8 cellular contexts compared by ENCODE assay signal in the genomic region with DNA sequence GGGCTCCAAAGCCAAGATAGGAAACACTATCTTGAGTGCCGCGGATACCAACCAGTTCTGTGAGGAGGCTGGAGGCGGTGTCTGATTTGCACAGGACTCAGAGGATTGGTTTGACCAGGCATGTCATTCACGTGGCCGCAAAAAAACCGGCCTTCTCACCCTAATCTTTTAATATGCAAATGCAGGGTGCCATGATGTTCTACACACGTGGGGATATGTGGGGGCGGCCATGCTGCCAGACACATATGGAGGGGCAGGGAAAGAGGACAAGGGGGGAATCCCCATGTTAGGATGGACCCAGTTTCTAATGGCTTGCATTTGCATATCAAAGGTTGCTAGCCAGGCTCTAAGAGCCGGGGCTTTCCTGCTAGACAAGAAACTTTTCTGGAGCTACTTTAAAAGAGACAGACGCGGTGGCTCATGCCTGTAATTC.
DNase-seq lines count a peak whose midpoint lies in the region; ATAC-seq and TF ChIP-seq lines count a peak whose summit lies in the region.

No MANE protein-coding gene starts in this region.

- H3K27ac Mint-ChIP-seq in Caco-2 (ENCODE audit: unreplicated experiment) (no peak overlapping the region), neural crest cell (ENCODE audit: unreplicated experiment) (peak overlapping the region; percentile 41)
- H3K27ac Mint-ChIP-seq in activated naive CD4-positive, alpha-beta T cell treated with anti-CD3 and anti-CD28 coated beads for 36 hours = no peak overlapping the region
- no peak overlapping the region for H3K27ac Mint-ChIP-seq in activated T-helper 2 cell treated with anti-CD3 and anti-CD28 coated beads, Interferon-gamma antibody, Interleukin-2, Interleukin-4, amounts not matched to agents 10 μg/mL and 5 μg/mL and 100 μg/mL, durations not matched to agents 14 hours and 24 hours and 36 hours

- ATAC-seq in GM19372 (IDR thresholded peaks at IDR 0.05; ENCODE audit: low read depth, unreplicated experiment) (peak; percentile 81), HG03175 (IDR thresholded peaks at IDR 0.05; ENCODE audit: unreplicated experiment) (peak; percentile 90)

- H3K4me3 Mint-ChIP-seq in Caco-2 (ENCODE audit: unreplicated experiment) = peak overlapping the region; percentile 73
- H3K4me3 Mint-ChIP-seq in neural crest cell = peak overlapping the region; percentile 78
- H3K4me3 Mint-ChIP-seq in activated naive CD4-positive, alpha-beta T cell treated with anti-CD3 and anti-CD28 coated beads for 36 hours = no peak overlapping the region
- H3K4me3 Mint-ChIP-seq in activated T-helper 2 cell treated with anti-CD3 and anti-CD28 coated beads, Interferon-gamma antibody, Interleukin-2, Interleukin-4, amounts not matched to agents 10 μg/mL and 5 μg/mL and 100 μg/mL, durations not matched to agents 14 hours and 24 hours and 36 hours (ENCODE audit: low read depth) = no peak overlapping the region

- H3K4me1 Mint-ChIP-seq in Caco-2 (ENCODE audit: low read depth, unreplicated experiment) = peaks cover 20% of the 10 kb centered on the region
- peaks cover 16% of the 10 kb centered on the region for H3K4me1 Mint-ChIP-seq in neural crest cell
- peaks cover 14% of the 10 kb centered on the region for H3K4me1 Mint-ChIP-seq in activated naive CD4-positive, alpha-beta T cell treated with anti-CD3 and anti-CD28 coated beads for 36 hours (ENCODE audit: low read depth)
- peaks cover 9% of the 10 kb centered on the region for H3K4me1 Mint-ChIP-seq in activated T-helper 2 cell treated with anti-CD3 and anti-CD28 coated beads, Interferon-gamma antibody, Interleukin-2, Interleukin-4, amounts not matched to agents 10 μg/mL and 5 μg/mL and 100 μg/mL, durations not matched to agents 14 hours and 24 hours and 36 hours (ENCODE audit: low read depth)

- H3K27me3 ChIP-seq in Caco-2 (replicated peaks; ENCODE audit: control insufficient read depth, insufficient read depth, low read length) = no peaks in the 10 kb centered on the region

- DNase-seq in Caco-2 (peak; percentile 48 to 61), astrocyte of the hippocampus (ENCODE audit: low read depth, low spot score) (peak; percentile 64), neural crest cell (ENCODE audit: low read depth, low spot score) (peak; percentile 52), HuH-7 (ENCODE audit: low spot score) (no peak)
- DNase-seq in activated naive CD4-positive, alpha-beta T cell treated with anti-CD3 and anti-CD28 coated beads for 36 hours = no peak
- DNase-seq in activated T-helper 2 cell treated with anti-CD3 and anti-CD28 coated beads, Interferon-gamma antibody, Interleukin-2, Interleukin-4, amounts not matched to agents 10 μg/mL and 5 μg/mL and 100 μg/mL, durations not matched to agents 14 hours and 24 hours and 36 hours (ENCODE audit: low spot score) = no peak

- TF ChIP-seq CTCF in Caco-2 (IDR thresholded peaks at IDR 0.05; ENCODE audit: insufficient read depth in 1 of 2, low read depth in 1 of 2, low read length in 1 of 2, severe bottlenecking in 1 of 2, unreplicated experiment in 1 of 2) (no peak), neural crest cell (conservative IDR thresholded peaks at IDR 0.05) (no peak)

- BruUV-seq in Caco-2 (replicated peaks; lab: Mats Ljungman, UMichigan) = no TSS peak

- CTCF ChIA-PET in Caco-2 (lab: Charles Lee) = interaction anchor here (1.4 kb wide), 1 partner anchor 237 kb away, joined by 5 read pairs; no protein-coding TSS in a partner anchor
- CTCF ChIA-PET in activated naive CD4-positive, alpha-beta T cell treated with anti-CD3 and anti-CD28 coated beads for 36 hours (lab: Charles Lee) = interaction anchor here (0.5 to 3.0 kb wide), 5 partner anchors 14 to 461 kb away, joined by 3 to 20 read pairs (median 4); no protein-coding TSS in a partner anchor

- H3K36me3 ChIP-seq in Caco-2 (ENCODE audit: control insufficient read depth, insufficient read depth, low read length) = no peaks in the 10 kb centered on the region

- intact Hi-C loops in Caco-2 (cut with micrococcal nuclease; ENCODE audit: unreplicated experiment) = loop anchor here (5.0 to 10.0 kb wide), 4 partner anchors 76 to 591 kb away; partner anchors contain the start of genes CUL1 and ZNF786
- intact Hi-C loops in activated naive CD4-positive, alpha-beta T cell treated with anti-CD3 and anti-CD28 coated beads for 36 hours (cut with micrococcal nuclease) = loop anchor here (1.0 kb wide), 1 partner anchor 589 kb away; the partner anchor contains the start of gene ZNF786
- intact Hi-C loops in activated T-helper 2 cell treated with anti-CD3 and anti-CD28 coated beads, Interferon-gamma antibody, Interleukin-2, Interleukin-4, amounts not matched to agents 10 μg/mL and 5 μg/mL and 100 μg/mL, durations not matched to agents 14 hours and 24 hours and 36 hours (cut with micrococcal nuclease) = loop anchor here (10.0 kb wide), 2 partner anchors 63 to 353 kb away; no protein-coding TSS in a partner anchor

- no peaks in the 10 kb centered on the region for H3K4me1 ChIP-seq in Caco-2

- no peaks in the 10 kb centered on the region for H3K9me3 ChIP-seq in Caco-2

- POLR2A ChIA-PET in Caco-2 (lab: Charles Lee) = interaction anchor here (0.7 kb wide), 1 partner anchor 183 kb away, joined by 12 read pairs; no protein-coding TSS in a partner anchor

- no peaks in the 10 kb centered on the region for H3K36me3 Mint-ChIP-seq in Caco-2 (ENCODE audit: insufficient read depth, unreplicated experiment)
- no peaks in the 10 kb centered on the region for H3K36me3 Mint-ChIP-seq in neural crest cell (ENCODE audit: low read depth)
- no peaks in the 10 kb centered on the region for H3K36me3 Mint-ChIP-seq in activated naive CD4-positive, alpha-beta T cell treated with anti-CD3 and anti-CD28 coated beads for 36 hours (ENCODE audit: low read depth)
- H3K36me3 Mint-ChIP-seq in activated T-helper 2 cell treated with anti-CD3 and anti-CD28 coated beads, Interferon-gamma antibody, Interleukin-2, Interleukin-4, amounts not matched to agents 10 μg/mL and 5 μg/mL and 100 μg/mL, durations not matched to agents 14 hours and 24 hours and 36 hours (ENCODE audit: low read depth) = no peaks in the 10 kb centered on the region

- peak overlapping the region; percentile 17 for H3K4me3 ChIP-seq in Caco-2 (ENCODE audit: low read depth, low read length)

- H3K9me3 Mint-ChIP-seq in Caco-2 (ENCODE audit: unreplicated experiment) = no peaks in the 10 kb centered on the region
- H3K9me3 Mint-ChIP-seq in neural crest cell = no peaks in the 10 kb centered on the region
- H3K9me3 Mint-ChIP-seq in activated naive CD4-positive, alpha-beta T cell treated with anti-CD3 and anti-CD28 coated beads for 36 hours = no peaks in the 10 kb centered on the region
- H3K9me3 Mint-ChIP-seq in activated T-helper 2 cell treated with anti-CD3 and anti-CD28 coated beads, Interferon-gamma antibody, Interleukin-2, Interleukin-4, amounts not matched to agents 10 μg/mL and 5 μg/mL and 100 μg/mL, durations not matched to agents 14 hours and 24 hours and 36 hours = no peaks in the 10 kb centered on the region

- H3K27me3 Mint-ChIP-seq in Caco-2 (ENCODE audit: insufficient read depth, unreplicated experiment) (no peaks in the 10 kb centered on the region), neural crest cell (ENCODE audit: low read depth) (peaks cover 8% of the 10 kb centered on the region)
- peaks cover 19% of the 10 kb centered on the region for H3K27me3 Mint-ChIP-seq in activated naive CD4-positive, alpha-beta T cell treated with anti-CD3 and anti-CD28 coated beads for 36 hours (ENCODE audit: low read depth)
- H3K27me3 Mint-ChIP-seq in activated T-helper 2 cell treated with anti-CD3 and anti-CD28 coated beads, Interferon-gamma antibody, Interleukin-2, Interleukin-4, amounts not matched to agents 10 μg/mL and 5 μg/mL and 100 μg/mL, durations not matched to agents 14 hours and 24 hours and 36 hours (ENCODE audit: low read depth) = peaks cover 38% of the 10 kb centered on the region

Comparison
In these comparisons a context has a peak if more than half of its experiments do, and no peak if none do; other contexts are left out.
1. DNase-seq: peak in Caco-2 (2 of 2), astrocyte of the hippocampus (single experiment) and neural crest cell (single experiment); none in HuH-7 (single experiment), activated naive CD4-positive, alpha-beta T cell treated with anti-CD3 and anti-CD28 coated beads for 36 hours (single experiment) and activated T-helper 2 cell treated with anti-CD3 and anti-CD28 coated beads, Interferon-gamma antibody, Interleukin-2, Interleukin-4, amounts not matched to agents 10 μg/mL and 5 μg/mL and 100 μg/mL, durations not matched to agents 14 hours and 24 hours and 36 hours (single experiment).
2. H3K4me3 Mint-ChIP-seq: peak in Caco-2 (single experiment) and neural crest cell (single experiment); none in activated naive CD4-positive, alpha-beta T cell treated with anti-CD3 and anti-CD28 coated beads for 36 hours (single experiment) and activated T-helper 2 cell treated with anti-CD3 and anti-CD28 coated beads, Interferon-gamma antibody, Interleukin-2, Interleukin-4, amounts not matched to agents 10 μg/mL and 5 μg/mL and 100 μg/mL, durations not matched to agents 14 hours and 24 hours and 36 hours (single experiment).